Comparison of ENCODE assay signal across 8 cellular contexts in the genomic region with DNA sequence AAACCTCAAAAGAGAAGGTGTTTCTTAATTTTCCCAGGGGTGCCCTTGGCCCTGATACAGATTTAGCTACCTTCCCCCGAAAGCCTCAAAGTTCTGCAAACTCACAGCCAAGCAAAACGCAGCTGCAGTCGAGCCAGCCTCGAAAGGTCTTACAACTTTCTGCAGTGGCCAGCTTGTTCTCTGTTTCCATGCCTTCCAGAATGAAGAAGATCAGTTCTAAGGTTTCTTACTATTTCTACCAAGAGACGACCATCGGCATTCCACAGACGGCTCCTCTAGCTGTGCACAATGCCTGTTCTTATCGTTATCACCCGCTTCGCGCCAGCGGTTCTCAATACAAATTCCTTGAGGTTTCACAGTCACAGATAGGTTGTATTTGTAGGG. TPM values are rescaled to one million over a fixed set of nuclear protein-coding genes. Genes with fewer than 3 reads are reported as not detected.
DNase-seq lines count a peak whose midpoint lies in the region; ATAC-seq lines count a peak whose summit lies in the region.

No MANE protein-coding gene starts in this region.

- no peaks in the 10 kb centered on the region for H3K9me3 ChIP-seq in naive thymus-derived CD4-positive, alpha-beta T cell (ENCODE audit: control insufficient read depth in 2 of 3, low read length in 3 of 3)

- ATAC-seq in GM18868 (IDR thresholded peaks at IDR 0.05; ENCODE audit: unreplicated experiment) (peak; percentile 5), GM21825 (IDR thresholded peaks at IDR 0.05; ENCODE audit: unreplicated experiment) (peak; percentile 8)
- ATAC-seq in naive thymus-derived CD4-positive, alpha-beta T cell = no peak

- H3K27me3 Mint-ChIP-seq in naive thymus-derived CD4-positive, alpha-beta T cell = peaks cover 0 to 13% (median 0%) of the 10 kb centered on the region in 5 donors

- H3K4me1 ChIP-seq in naive thymus-derived CD4-positive, alpha-beta T cell (ENCODE audit: control insufficient read depth in 2 of 2, insufficient read depth in 2 of 2, low read length in 2 of 2) = peaks cover 42 to 43% of the 10 kb centered on the region in 2 donors

- POLR2A ChIA-PET in naive thymus-derived CD4-positive, alpha-beta T cell (lab: Charles Lee) = interaction anchor here (0.9 to 2.0 kb wide), 3 partner anchors 11 to 50 kb away, joined by 3 to 6 read pairs (median 3); no protein-coding TSS in a partner anchor

- H3K4me3 ChIP-seq in naive thymus-derived CD4-positive, alpha-beta T cell (ENCODE audit: low read length) = peak overlapping the region; percentile 39

- no peak overlapping the region for H3K27ac ChIP-seq in naive thymus-derived CD4-positive, alpha-beta T cell (ENCODE audit: low read depth, low read length)

- H3K9me3 Mint-ChIP-seq in naive thymus-derived CD4-positive, alpha-beta T cell = peaks cover 0 to 6% (median 0%) of the 10 kb centered on the region in 11 donors

- no peaks in the 10 kb centered on the region for H3K36me3 ChIP-seq in naive thymus-derived CD4-positive, alpha-beta T cell (ENCODE audit: control insufficient read depth in 2 of 3, insufficient read depth in 3 of 3, low read length in 3 of 3)

- no peaks in the 10 kb centered on the region for H3K36me3 Mint-ChIP-seq in naive thymus-derived CD4-positive, alpha-beta T cell

- H3K27me3 ChIP-seq in naive thymus-derived CD4-positive, alpha-beta T cell (ENCODE audit: control insufficient read depth in 2 of 2, insufficient read depth in 2 of 2, low read length in 2 of 2) = no peaks in the 10 kb centered on the region

- CTCF ChIA-PET in naive thymus-derived CD4-positive, alpha-beta T cell (lab: Charles Lee) = no interaction called here

- H3K4me1 Mint-ChIP-seq in naive thymus-derived CD4-positive, alpha-beta T cell = peaks cover 36 to 64% (median 54%) of the 10 kb centered on the region in 7 donors

- peak overlapping the region in 9 of 10 donors; percentile 23 to 75 (median 61) for H3K4me3 Mint-ChIP-seq in naive thymus-derived CD4-positive, alpha-beta T cell

- peak overlapping the region in 4 of 9 donors; percentile 28 to 69 (median 36) for H3K27ac Mint-ChIP-seq in naive thymus-derived CD4-positive, alpha-beta T cell

- DNase-seq in NAMALWA (ENCODE audit: low spot score) (peak; percentile 61), NCI-H187 (lab: John Stamatoyannopoulos, UW) (no peak), 8988T (no peak), mucosa of gallbladder (ENCODE audit: low spot score) (no peak), NCI-H2196 treated with DMSO at 0.1 percent for 48 hours (lab: John Stamatoyannopoulos, UW; ENCODE audit: unreplicated experiment) (no peak)
- no peak for DNase-seq in naive thymus-derived CD4-positive, alpha-beta T cell

- intact Hi-C loops in naive thymus-derived CD4-positive, alpha-beta T cell (cut with micrococcal nuclease) = loop anchor here in 1 of 2 donors (5.0 kb wide), 1 partner anchor 47 kb away; no protein-coding TSS in a partner anchor

RNA-seq across cellular contexts. Expression of gene CCR6, which starts 28.5 kb away (rescaled TPM):
- 1 to 10 TPM in 1 of 5 experiments, under 1 TPM in 3, not detected in 1; 0.15 to 4.1 (median 0.48) TPM for total RNA-seq in naive thymus-derived CD4-positive, alpha-beta T cell
- polyA plus RNA-seq in naive thymus-derived CD4-positive, alpha-beta T cell = under 1 TPM; 0.38 to 0.93 TPM
- total RNA-seq in mucosa of gallbladder = 1.3 TPM
